8 cellular contexts compared by ENCODE assay signal in genomic region chr14:22556021-22556989, GRCh38. TPM values are rescaled to one million over a fixed set of nuclear protein-coding genes. Genes with fewer than 3 reads are reported as not detected.
DNase-seq lines count a peak whose midpoint lies in the region; ATAC-seq and TF ChIP-seq lines count a peak whose summit lies in the region.

No MANE protein-coding gene starts in this region.

- peak overlapping the region; percentile 84 for H3K4me2 ChIP-seq in GM23338
- peak overlapping the region; percentile 87 for H3K4me2 ChIP-seq in Loucy (ENCODE audit: low read depth, low read length, poor library complexity, severe bottlenecking)

- H3K9me3 ChIP-seq in Loucy (ENCODE audit: insufficient read depth, low read depth, low read length) (no peaks in the 10 kb centered on the region), subcutaneous abdominal adipose tissue (ENCODE audit: control insufficient read depth in 5 of 5, low read length in 5 of 5) (no peaks in the 10 kb centered on the region)

- no peak overlapping the region; the same call in 2 of the 3 replicates for H3K4me3 Mint-ChIP-seq in GM23338
- H3K4me3 Mint-ChIP-seq in nephron: peak overlapping the region; percentile 68 to 81 (median 76)

- H3F3A ChIP-seq in GM23338 (replicated peaks; ENCODE audit: low read depth) (peaks cover 12% of the 10 kb centered on the region; the same call in 1 of the 2 replicates), Loucy (ENCODE audit: low read depth) (peaks cover 18% of the 10 kb centered on the region)

- no peaks in the 10 kb centered on the region for H4K20me1 ChIP-seq in GM23338 (replicated peaks; ENCODE audit: insufficient read depth)
- no peaks in the 10 kb centered on the region for H4K20me1 ChIP-seq in Loucy (ENCODE audit: insufficient read depth, low read length, poor library complexity, severe bottlenecking)

- peak overlapping the region; percentile 97 for H3K9ac ChIP-seq in Loucy (ENCODE audit: low read depth, low read length, poor library complexity, severe bottlenecking)
- H3K9ac ChIP-seq in subcutaneous abdominal adipose tissue (ENCODE audit: low read length in 5 of 5): peak overlapping the region in 2 of 5 donors; percentile 9 to 22

- H3K4me1 Mint-ChIP-seq in GM23338: peaks cover 40% of the 10 kb centered on the region
- H3K4me1 Mint-ChIP-seq in nephron: peaks cover 27% of the 10 kb centered on the region

- TF ChIP-seq CTCF in GM23338 (conservative IDR thresholded peaks at IDR 0.05; ENCODE audit: low read depth in 2 of 2) (no peak), Loucy (conservative IDR thresholded peaks at IDR 0.05; ENCODE audit: low read length) (no peak), nephron (IDR thresholded peaks at IDR 0.05; ENCODE audit: unreplicated experiment in 3 of 3) (no peak)

- H3K36me3 Mint-ChIP-seq in GM23338 (ENCODE audit: low read depth) (peaks cover 2% of the 10 kb centered on the region; the same call in 2 of the 3 replicates), nephron (ENCODE audit: low read depth) (no peaks in the 10 kb centered on the region)

- DNase-seq in GDM1 (lab: John Stamatoyannopoulos, UW) (peak; percentile 93), GM23338 (ENCODE audit: low spot score) (peak; percentile 29), occipital lobe (lab: John Stamatoyannopoulos, UW) (no peak)
- peak; percentile 96 for DNase-seq in activated CD4-positive, alpha-beta T cell treated with anti-CD3 and anti-CD28 coated beads, Interleukin-2, amount 50 U/mL, for 4 hours
- peak; percentile 92 for DNase-seq in effector CD8-positive, alpha-beta T cell (lab: John Stamatoyannopoulos, UW)

- no peaks in the 10 kb centered on the region for H3K36me3 ChIP-seq in GM23338 (ENCODE audit: insufficient read depth)
- peaks cover 25% of the 10 kb centered on the region; the same call in 1 of the 2 replicates for H3K36me3 ChIP-seq in Loucy (ENCODE audit: insufficient read depth, low read length)
- H3K36me3 ChIP-seq in subcutaneous abdominal adipose tissue (ENCODE audit: control insufficient read depth in 5 of 5, insufficient read depth in 5 of 5, low read length in 5 of 5): no peaks in the 10 kb centered on the region

- H3K79me2 ChIP-seq in GM23338 (replicated peaks; ENCODE audit: insufficient read depth) (no peaks in the 10 kb centered on the region), Loucy (ENCODE audit: insufficient read depth, low read length) (peaks cover 65% of the 10 kb centered on the region)

- peak overlapping the region; percentile 67; the same call in 1 of the 2 replicates for H2AFZ ChIP-seq in GM23338
- no peak overlapping the region for H2AFZ ChIP-seq in Loucy (ENCODE audit: low read length)

- peaks cover 10% of the 10 kb centered on the region for H3K27me3 Mint-ChIP-seq in GM23338 (ENCODE audit: insufficient read depth, low read depth, poor library complexity)
- H3K27me3 Mint-ChIP-seq in nephron (ENCODE audit: low read depth): peaks cover 11% of the 10 kb centered on the region

- H3K27ac Mint-ChIP-seq in GM23338 (peak overlapping the region; percentile 93), nephron (peak overlapping the region; percentile 71 to 95 (median 89))

- H3K4me3 ChIP-seq in GM23338 (peak overlapping the region; percentile 54; the same call in 1 of the 2 replicates), Loucy (ENCODE audit: low read length, poor library complexity, severe bottlenecking) (peak overlapping the region; percentile 73), subcutaneous abdominal adipose tissue (ENCODE audit: low read depth in 1 of 5, low read length in 5 of 5) (peak overlapping the region in 3 of 5 donors; percentile 36 to 50 (median 49))

- H3K9me2 ChIP-seq in GM23338 (ENCODE audit: insufficient read depth) (no peaks in the 10 kb centered on the region), Loucy (replicated peaks; ENCODE audit: low read depth, low read length) (no peaks in the 10 kb centered on the region)

- ATAC-seq in GM23338: peak; percentile 17

- H3K27me3 ChIP-seq in GM23338 (ENCODE audit: insufficient read depth) (no peaks in the 10 kb centered on the region), Loucy (ENCODE audit: insufficient read depth, low read length, poor library complexity, severe bottlenecking) (no peaks in the 10 kb centered on the region), subcutaneous abdominal adipose tissue (ENCODE audit: control insufficient read depth in 5 of 5, insufficient read depth in 4 of 5, low read length in 5 of 5) (no peaks in the 10 kb centered on the region)

- no peak overlapping the region for H3K27ac ChIP-seq in GM23338 (ENCODE audit: low read depth)
- H3K27ac ChIP-seq in subcutaneous abdominal adipose tissue (ENCODE audit: low read depth, low read length): peak overlapping the region; percentile 41

- peaks cover 38% of the 10 kb centered on the region for H3K4me1 ChIP-seq in GM23338 (ENCODE audit: insufficient read depth)
- peaks cover 89% of the 10 kb centered on the region for H3K4me1 ChIP-seq in Loucy (ENCODE audit: insufficient read depth, low read length, poor library complexity, severe bottlenecking)
- H3K4me1 ChIP-seq in subcutaneous abdominal adipose tissue (ENCODE audit: control insufficient read depth in 5 of 5, insufficient read depth in 5 of 5, low read length in 5 of 5): peaks cover 5 to 49% (median 36%) of the 10 kb centered on the region in 5 donors

- H3K9me3 Mint-ChIP-seq in GM23338 (peaks cover 3% of the 10 kb centered on the region; the same call in 2 of the 3 replicates), nephron (no peaks in the 10 kb centered on the region)

TF ChIP-seq in GM23338, 12 proteins besides CTCF, POLR2A, EP300 and RAD21:
- TF ChIP-seq EZH2 (IDR thresholded peaks at IDR 0.05; ENCODE audit: low read depth, unreplicated experiment) (no peak), EZH2phosphoT487 (IDR thresholded peaks at IDR 0.05; ENCODE audit: unreplicated experiment) (no peak), CREB1 (CRISPR knock-in tag; IDR thresholded peaks at IDR 0.05; ENCODE audit: low read depth) (peak; percentile 30; the same call in 1 of the 2 replicates)

RNA-seq across cellular contexts. Expression of gene DAD1, which starts 32.7 kb away (rescaled TPM):
- total RNA-seq in GM23338 (2014; rRNA removed; shearing (Covaris generic)): 180 and 213 TPM in 2 replicates
- polyA plus RNA-seq in GM23338 (2016; fragmentation: Nextera tagmentation; extraction: Ambion mirVana): 236 and 252 TPM in 2 replicates
- 72.5 TPM for total RNA-seq in occipital lobe

RNA-seq across cellular contexts. Expression of gene ABHD4, which starts 41.8 kb away (rescaled TPM):
- total RNA-seq in GM23338 (2014; rRNA removed; shearing (Covaris generic)): 38.8 and 40.0 TPM in 2 replicates
- polyA plus RNA-seq in GM23338 (2016; fragmentation: Nextera tagmentation; extraction: Ambion mirVana): 39.1 and 40.6 TPM in 2 replicates
- total RNA-seq in occipital lobe: 3.4 TPM
